In the genomic region with DNA sequence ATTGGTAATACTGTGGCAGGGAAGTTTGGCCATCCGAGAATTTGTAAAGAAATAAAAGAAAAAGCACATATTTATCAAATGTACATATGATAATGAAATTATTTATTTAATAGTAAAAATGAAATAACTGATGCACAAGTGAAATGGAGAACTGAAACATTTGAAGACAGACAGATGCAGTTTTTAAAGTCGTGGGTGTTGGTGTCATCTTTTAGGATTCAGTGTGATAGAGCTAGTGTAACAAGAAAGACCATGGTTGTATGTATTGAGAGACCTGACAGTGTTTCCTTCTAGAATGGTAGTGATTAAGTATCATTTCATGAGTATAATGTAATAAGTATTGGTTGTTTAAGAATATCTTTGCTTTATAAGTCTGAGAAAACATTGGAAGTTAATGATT, we compare ENCODE assay signal across 1 cellular context.
TF ChIP-seq lines count a peak whose summit lies in the region.

No MANE protein-coding gene starts in this region.

TF ChIP-seq in HepG2, 621 proteins besides CTCF, POLR2A, EP300 and RAD21:
- no peak for TF ChIP-seq IRF1 (CRISPR knock-in tag; IDR thresholded peaks at IDR 0.05; ENCODE audit: low read depth)
- TF ChIP-seq ZNF598 (CRISPR knock-in tag; IDR thresholded peaks at IDR 0.05; ENCODE audit: borderline replicate concordance) = no peak
- TF ChIP-seq, protein P1, sequence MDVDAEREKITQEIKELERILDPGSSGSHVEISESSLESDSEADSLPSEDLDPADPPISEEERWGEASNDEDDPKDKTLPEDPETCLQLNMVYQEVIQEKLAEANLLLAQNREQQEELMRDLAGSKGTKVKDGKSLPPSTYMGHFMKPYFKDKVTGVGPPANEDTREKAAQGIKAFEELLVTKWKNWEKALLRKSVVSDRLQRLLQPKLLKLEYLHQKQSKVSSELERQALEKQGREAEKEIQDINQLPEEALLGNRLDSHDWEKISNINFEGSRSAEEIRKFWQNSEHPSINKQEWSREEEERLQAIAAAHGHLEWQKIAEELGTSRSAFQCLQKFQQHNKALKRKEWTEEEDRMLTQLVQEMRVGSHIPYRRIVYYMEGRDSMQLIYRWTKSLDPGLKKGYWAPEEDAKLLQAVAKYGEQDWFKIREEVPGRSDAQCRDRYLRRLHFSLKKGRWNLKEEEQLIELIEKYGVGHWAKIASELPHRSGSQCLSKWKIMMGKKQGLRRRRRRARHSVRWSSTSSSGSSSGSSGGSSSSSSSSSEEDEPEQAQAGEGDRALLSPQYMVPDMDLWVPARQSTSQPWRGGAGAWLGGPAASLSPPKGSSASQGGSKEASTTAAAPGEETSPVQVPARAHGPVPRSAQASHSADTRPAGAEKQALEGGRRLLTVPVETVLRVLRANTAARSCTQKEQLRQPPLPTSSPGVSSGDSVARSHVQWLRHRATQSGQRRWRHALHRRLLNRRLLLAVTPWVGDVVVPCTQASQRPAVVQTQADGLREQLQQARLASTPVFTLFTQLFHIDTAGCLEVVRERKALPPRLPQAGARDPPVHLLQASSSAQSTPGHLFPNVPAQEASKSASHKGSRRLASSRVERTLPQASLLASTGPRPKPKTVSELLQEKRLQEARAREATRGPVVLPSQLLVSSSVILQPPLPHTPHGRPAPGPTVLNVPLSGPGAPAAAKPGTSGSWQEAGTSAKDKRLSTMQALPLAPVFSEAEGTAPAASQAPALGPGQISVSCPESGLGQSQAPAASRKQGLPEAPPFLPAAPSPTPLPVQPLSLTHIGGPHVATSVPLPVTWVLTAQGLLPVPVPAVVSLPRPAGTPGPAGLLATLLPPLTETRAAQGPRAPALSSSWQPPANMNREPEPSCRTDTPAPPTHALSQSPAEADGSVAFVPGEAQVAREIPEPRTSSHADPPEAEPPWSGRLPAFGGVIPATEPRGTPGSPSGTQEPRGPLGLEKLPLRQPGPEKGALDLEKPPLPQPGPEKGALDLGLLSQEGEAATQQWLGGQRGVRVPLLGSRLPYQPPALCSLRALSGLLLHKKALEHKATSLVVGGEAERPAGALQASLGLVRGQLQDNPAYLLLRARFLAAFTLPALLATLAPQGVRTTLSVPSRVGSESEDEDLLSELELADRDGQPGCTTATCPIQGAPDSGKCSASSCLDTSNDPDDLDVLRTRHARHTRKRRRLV (CRISPR knock-in tag; IDR thresholded peaks at IDR 0.05) = no peak
- TF ChIP-seq ZNF563 (CRISPR knock-in tag; IDR thresholded peaks at IDR 0.05) = no peak
- TF ChIP-seq, protein P2, sequence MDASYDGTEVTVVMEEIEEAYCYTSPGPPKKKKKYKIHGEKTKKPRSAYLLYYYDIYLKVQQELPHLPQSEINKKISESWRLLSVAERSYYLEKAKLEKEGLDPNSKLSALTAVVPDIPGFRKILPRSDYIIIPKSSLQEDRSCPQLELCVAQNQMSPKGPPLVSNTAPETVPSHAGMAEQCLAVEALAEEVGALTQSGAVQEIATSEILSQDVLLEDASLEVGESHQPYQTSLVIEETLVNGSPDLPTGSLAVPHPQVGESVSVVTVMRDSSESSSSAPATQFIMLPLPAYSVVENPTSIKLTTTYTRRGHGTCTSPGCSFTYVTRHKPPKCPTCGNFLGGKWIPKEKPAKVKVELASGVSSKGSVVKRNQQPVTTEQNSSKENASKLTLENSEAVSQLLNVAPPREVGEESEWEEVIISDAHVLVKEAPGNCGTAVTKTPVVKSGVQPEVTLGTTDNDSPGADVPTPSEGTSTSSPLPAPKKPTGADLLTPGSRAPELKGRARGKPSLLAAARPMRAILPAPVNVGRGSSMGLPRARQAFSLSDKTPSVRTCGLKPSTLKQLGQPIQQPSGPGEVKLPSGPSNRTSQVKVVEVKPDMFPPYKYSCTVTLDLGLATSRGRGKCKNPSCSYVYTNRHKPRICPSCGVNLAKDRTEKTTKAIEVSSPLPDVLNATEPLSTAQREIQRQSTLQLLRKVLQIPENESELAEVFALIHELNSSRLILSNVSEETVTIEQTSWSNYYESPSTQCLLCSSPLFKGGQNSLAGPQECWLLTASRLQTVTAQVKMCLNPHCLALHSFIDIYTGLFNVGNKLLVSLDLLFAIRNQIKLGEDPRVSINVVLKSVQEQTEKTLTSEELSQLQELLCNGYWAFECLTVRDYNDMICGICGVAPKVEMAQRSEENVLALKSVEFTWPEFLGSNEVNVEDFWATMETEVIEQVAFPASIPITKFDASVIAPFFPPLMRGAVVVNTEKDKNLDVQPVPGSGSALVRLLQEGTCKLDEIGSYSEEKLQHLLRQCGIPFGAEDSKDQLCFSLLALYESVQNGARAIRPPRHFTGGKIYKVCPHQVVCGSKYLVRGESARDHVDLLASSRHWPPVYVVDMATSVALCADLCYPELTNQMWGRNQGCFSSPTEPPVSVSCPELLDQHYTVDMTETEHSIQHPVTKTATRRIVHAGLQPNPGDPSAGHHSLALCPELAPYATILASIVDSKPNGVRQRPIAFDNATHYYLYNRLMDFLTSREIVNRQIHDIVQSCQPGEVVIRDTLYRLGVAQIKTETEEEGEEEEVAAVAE (CRISPR knock-in tag; IDR thresholded peaks at IDR 0.05; ENCODE audit: borderline replicate concordance) = no peak
- TF ChIP-seq MXI1 (IDR thresholded peaks at IDR 0.05; ENCODE audit: borderline replicate concordance, low read depth, low read length) = no peak
- TF ChIP-seq HMG20A (CRISPR knock-in tag; IDR thresholded peaks at IDR 0.05; ENCODE audit: borderline replicate concordance) = no peak
- TF ChIP-seq, protein P3, sequence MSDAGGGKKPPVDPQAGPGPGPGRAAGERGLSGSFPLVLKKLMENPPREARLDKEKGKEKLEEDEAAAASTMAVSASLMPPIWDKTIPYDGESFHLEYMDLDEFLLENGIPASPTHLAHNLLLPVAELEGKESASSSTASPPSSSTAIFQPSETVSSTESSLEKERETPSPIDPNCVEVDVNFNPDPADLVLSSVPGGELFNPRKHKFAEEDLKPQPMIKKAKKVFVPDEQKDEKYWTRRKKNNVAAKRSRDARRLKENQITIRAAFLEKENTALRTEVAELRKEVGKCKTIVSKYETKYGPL (CRISPR knock-in tag; IDR thresholded peaks at IDR 0.05) = no peak
- TF ChIP-seq NFE2 (CRISPR knock-in tag; IDR thresholded peaks at IDR 0.05) = no peak
- TF ChIP-seq TEAD3 (CRISPR knock-in tag; optimal IDR thresholded peaks at IDR 0.05; ENCODE audit: borderline replicate concordance) = no peak
- no peak for TF ChIP-seq SP2 (CRISPR knock-in tag; IDR thresholded peaks at IDR 0.05)
- TF ChIP-seq, protein P4, sequence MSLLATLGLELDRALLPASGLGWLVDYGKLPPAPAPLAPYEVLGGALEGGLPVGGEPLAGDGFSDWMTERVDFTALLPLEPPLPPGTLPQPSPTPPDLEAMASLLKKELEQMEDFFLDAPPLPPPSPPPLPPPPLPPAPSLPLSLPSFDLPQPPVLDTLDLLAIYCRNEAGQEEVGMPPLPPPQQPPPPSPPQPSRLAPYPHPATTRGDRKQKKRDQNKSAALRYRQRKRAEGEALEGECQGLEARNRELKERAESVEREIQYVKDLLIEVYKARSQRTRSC (CRISPR knock-in tag; IDR thresholded peaks at IDR 0.05; ENCODE audit: low read depth) = no peak
- TF ChIP-seq, protein P5, sequence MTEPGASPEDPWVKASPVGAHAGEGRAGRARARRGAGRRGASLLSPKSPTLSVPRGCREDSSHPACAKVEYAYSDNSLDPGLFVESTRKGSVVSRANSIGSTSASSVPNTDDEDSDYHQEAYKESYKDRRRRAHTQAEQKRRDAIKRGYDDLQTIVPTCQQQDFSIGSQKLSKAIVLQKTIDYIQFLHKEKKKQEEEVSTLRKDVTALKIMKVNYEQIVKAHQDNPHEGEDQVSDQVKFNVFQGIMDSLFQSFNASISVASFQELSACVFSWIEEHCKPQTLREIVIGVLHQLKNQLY (CRISPR knock-in tag; IDR thresholded peaks at IDR 0.05) = no peak
- TF ChIP-seq, protein P6, sequence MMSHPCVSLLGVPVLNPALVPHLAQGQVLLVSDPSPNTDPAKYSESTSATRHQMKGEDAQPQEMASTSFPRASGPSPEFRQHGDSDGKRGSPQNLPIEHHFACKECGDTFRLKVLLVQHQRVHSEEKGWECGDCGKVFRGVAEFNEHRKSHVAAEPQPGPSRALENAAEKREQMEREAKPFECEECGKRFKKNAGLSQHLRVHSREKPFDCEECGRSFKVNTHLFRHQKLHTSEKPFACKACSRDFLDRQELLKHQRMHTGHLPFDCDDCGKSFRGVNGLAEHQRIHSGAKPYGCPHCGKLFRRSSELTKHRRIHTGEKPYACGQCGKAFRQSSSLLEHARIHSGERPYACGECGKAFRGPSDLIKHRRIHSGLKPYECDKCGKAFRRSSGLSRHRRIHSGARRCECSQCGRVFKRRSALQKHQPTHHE (CRISPR knock-in tag; IDR thresholded peaks at IDR 0.05; ENCODE audit: borderline replicate concordance) = no peak
- TF ChIP-seq, protein P7, sequence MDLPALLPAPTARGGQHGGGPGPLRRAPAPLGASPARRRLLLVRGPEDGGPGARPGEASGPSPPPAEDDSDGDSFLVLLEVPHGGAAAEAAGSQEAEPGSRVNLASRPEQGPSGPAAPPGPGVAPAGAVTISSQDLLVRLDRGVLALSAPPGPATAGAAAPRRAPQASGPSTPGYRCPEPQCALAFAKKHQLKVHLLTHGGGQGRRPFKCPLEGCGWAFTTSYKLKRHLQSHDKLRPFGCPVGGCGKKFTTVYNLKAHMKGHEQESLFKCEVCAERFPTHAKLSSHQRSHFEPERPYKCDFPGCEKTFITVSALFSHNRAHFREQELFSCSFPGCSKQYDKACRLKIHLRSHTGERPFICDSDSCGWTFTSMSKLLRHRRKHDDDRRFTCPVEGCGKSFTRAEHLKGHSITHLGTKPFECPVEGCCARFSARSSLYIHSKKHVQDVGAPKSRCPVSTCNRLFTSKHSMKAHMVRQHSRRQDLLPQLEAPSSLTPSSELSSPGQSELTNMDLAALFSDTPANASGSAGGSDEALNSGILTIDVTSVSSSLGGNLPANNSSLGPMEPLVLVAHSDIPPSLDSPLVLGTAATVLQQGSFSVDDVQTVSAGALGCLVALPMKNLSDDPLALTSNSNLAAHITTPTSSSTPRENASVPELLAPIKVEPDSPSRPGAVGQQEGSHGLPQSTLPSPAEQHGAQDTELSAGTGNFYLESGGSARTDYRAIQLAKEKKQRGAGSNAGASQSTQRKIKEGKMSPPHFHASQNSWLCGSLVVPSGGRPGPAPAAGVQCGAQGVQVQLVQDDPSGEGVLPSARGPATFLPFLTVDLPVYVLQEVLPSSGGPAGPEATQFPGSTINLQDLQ (CRISPR knock-in tag; IDR thresholded peaks at IDR 0.05) = no peak
- TF ChIP-seq PAF1 (CRISPR knock-in tag; IDR thresholded peaks at IDR 0.05) = no peak
- TF ChIP-seq GABPB1 (CRISPR knock-in tag; IDR thresholded peaks at IDR 0.05) = no peak
- no peak for TF ChIP-seq NFKB2 (CRISPR knock-in tag; IDR thresholded peaks at IDR 0.05; ENCODE audit: borderline replicate concordance)
